ENCODE assay signal across 18 cellular contexts in genomic region chr10:47076949-47077348, GRCh38.
DNase-seq lines count a peak whose midpoint lies in the region; ATAC-seq and TF ChIP-seq lines count a peak whose summit lies in the region.
"Had no signal": no experiment of that assay in that cellular context is flagged by ENCODE, and none has a peak within 500 bp of the region (broad histone marks: within the 10 kb centered on the region; RNA-seq: fewer than 3 reads in every experiment).

No MANE protein-coding gene starts in this region.

- peak overlapping the region; percentile 80 for H3K27ac Mint-ChIP-seq in activated naive CD8-positive, alpha-beta T cell treated with anti-CD3 and anti-CD28 coated beads for 36 hours
- H3K27ac Mint-ChIP-seq: GM23338, immature natural killer cell, nephron had no signal

- H3K36me3 ChIP-seq in osteoblast (ENCODE audit: insufficient read depth, low read length), result no peaks in the 10 kb centered on the region
- H3K36me3 ChIP-seq: colonic mucosa had no signal

- no peak for TF ChIP-seq CTCF in HFF-Myc (IDR thresholded peaks at IDR 0.05; ENCODE audit: low read depth, low read length, missing control alignments)
- TF ChIP-seq CTCF in osteoblast (IDR thresholded peaks at IDR 0.05; ENCODE audit: extremely low read depth, low read depth, low read length), result no peak

- H3K4me3 ChIP-seq in HFF-Myc (replicated peaks; ENCODE audit: low read depth, low read length), result no peak overlapping the region
- no peak overlapping the region for H3K4me3 ChIP-seq in osteoblast (ENCODE audit: insufficient read depth, low read length)
- H3K4me3 ChIP-seq: colonic mucosa, GM23338 had no signal

- H2AFZ ChIP-seq in osteoblast (ENCODE audit: low read length), result no peak overlapping the region
- H2AFZ ChIP-seq: GM23338 had no signal

- no peaks in the 10 kb centered on the region for H3K36me3 Mint-ChIP-seq in activated T-cell treated with anti-CD3 and anti-CD28 coated beads, Interleukin-2, amount 50 U/mL, for 4 hours (ENCODE audit: insufficient read depth)
- peaks cover 5% of the 10 kb centered on the region for H3K36me3 Mint-ChIP-seq in activated naive CD8-positive, alpha-beta T cell treated with anti-CD3 and anti-CD28 coated beads for 36 hours
- H3K36me3 Mint-ChIP-seq: immature natural killer cell had no signal

- H3K27ac ChIP-seq in osteoblast (ENCODE audit: low read depth, low read length), result no peak overlapping the region
- H3K27ac ChIP-seq: colonic mucosa, epithelial cell of prostate had no signal

- H3K4me2 ChIP-seq in osteoblast (ENCODE audit: insufficient read depth, low read length), result no peak overlapping the region
- H3K4me2 ChIP-seq: GM23338 had no signal

- H3K9me3 ChIP-seq in osteoblast (ENCODE audit: low read depth, low read length), result no peaks in the 10 kb centered on the region
- H3K9me3 ChIP-seq: colonic mucosa had no signal

- H3K27me3 Mint-ChIP-seq in activated T-cell treated with anti-CD3 and anti-CD28 coated beads, Interleukin-2, amount 50 U/mL, for 4 hours (ENCODE audit: low read depth), result peaks cover 1% of the 10 kb centered on the region
- H3K27me3 Mint-ChIP-seq in activated naive CD8-positive, alpha-beta T cell treated with anti-CD3 and anti-CD28 coated beads for 36 hours, result no peaks in the 10 kb centered on the region

- no peak for DNase-seq in activated T-cell treated with anti-CD3 and anti-CD28 coated beads, Interleukin-2, amount 50 U/mL, for 4 hours
- no peak for DNase-seq in activated T-cell treated with anti-CD3 and anti-CD28 coated beads for 4 hours
- peak; percentile 0 for DNase-seq in HFF-Myc (ENCODE audit: extremely low read depth, low read depth)
- DNase-seq in activated naive CD8-positive, alpha-beta T cell treated with anti-CD3 and anti-CD28 coated beads for 36 hours, result peak; percentile 57
- peak; percentile 9 for DNase-seq in osteoblast (ENCODE audit: insufficient read length, low spot score, missing footprints)
- DNase-seq in OCI-M2 (lab: John Stamatoyannopoulos, UW; ENCODE audit: unreplicated experiment), result no peak
- no peak for DNase-seq in mesenteric fat pad (ENCODE audit: low spot score)
- DNase-seq in OCI-M1 (lab: John Stamatoyannopoulos, UW), result no peak
- DNase-seq: activated CD4-positive, alpha-beta T cell treated with anti-CD3 and anti-CD28 coated beads for 4 hours; activated gamma-delta T cell; colonic mucosa; immature natural killer cell; NCI-H1694 treated with DMSO at 0.1 percent for 48 hours; NCI-H446; SHP77 had no signal

- peaks cover 4% of the 10 kb centered on the region for H3K4me1 ChIP-seq in osteoblast (ENCODE audit: insufficient read depth, low read length)
- H3K4me1 ChIP-seq: colonic mucosa had no signal

- peaks cover 9% of the 10 kb centered on the region for H3K27me3 ChIP-seq in osteoblast (ENCODE audit: insufficient read depth, low read length)
- H3K27me3 ChIP-seq: colonic mucosa had no signal

- H3K9me3 Mint-ChIP-seq in activated T-cell treated with anti-CD3 and anti-CD28 coated beads, Interleukin-2, amount 50 U/mL, for 4 hours, result no peaks in the 10 kb centered on the region
- H3K9me3 Mint-ChIP-seq in activated naive CD8-positive, alpha-beta T cell treated with anti-CD3 and anti-CD28 coated beads for 36 hours, result no peaks in the 10 kb centered on the region
- H3K9me3 Mint-ChIP-seq: immature natural killer cell, nephron had no signal

- H3K79me2 ChIP-seq in osteoblast (ENCODE audit: insufficient read depth, low read length), result no peaks in the 10 kb centered on the region

- H4K20me1 ChIP-seq in osteoblast (ENCODE audit: insufficient read depth, low read length), result no peaks in the 10 kb centered on the region

- ATAC-seq in activated T-cell treated with anti-CD3 and anti-CD28 coated beads, Interleukin-2, amount 50 U/mL, for 4 hours, result peak; percentile 58 to 70
- ATAC-seq: GM23338 had no signal

- H3K4me1 Mint-ChIP-seq in activated T-cell treated with anti-CD3 and anti-CD28 coated beads, Interleukin-2, amount 50 U/mL, for 4 hours (ENCODE audit: low read depth), result peaks cover 13% of the 10 kb centered on the region
- H3K4me1 Mint-ChIP-seq in activated naive CD8-positive, alpha-beta T cell treated with anti-CD3 and anti-CD28 coated beads for 36 hours, result peaks cover 65% of the 10 kb centered on the region
- H3K4me1 Mint-ChIP-seq: GM23338, immature natural killer cell, nephron had no signal

- no peak overlapping the region for H3K4me3 Mint-ChIP-seq in activated T-cell treated with anti-CD3 and anti-CD28 coated beads, Interleukin-2, amount 50 U/mL, for 4 hours
- H3K4me3 Mint-ChIP-seq in activated naive CD8-positive, alpha-beta T cell treated with anti-CD3 and anti-CD28 coated beads for 36 hours, result peak overlapping the region; percentile 49
- H3K4me3 Mint-ChIP-seq: GM23338, immature natural killer cell, nephron had no signal

Comparison
In these comparisons a context has a peak if more than half of its experiments do, and no peak if none do; other contexts are left out.
1. DNase-seq: peak in HFF-Myc (single experiment), activated naive CD8-positive, alpha-beta T cell treated with anti-CD3 and anti-CD28 coated beads for 36 hours (single experiment) and osteoblast (single experiment); none in activated T-cell treated with anti-CD3 and anti-CD28 coated beads, Interleukin-2, amount 50 U/mL, for 4 hours (single experiment), activated T-cell treated with anti-CD3 and anti-CD28 coated beads for 4 hours (single experiment), OCI-M2 (single experiment), mesenteric fat pad (single experiment) and OCI-M1 (single experiment).